Comparison of ENCODE assay signal across 10 cellular contexts in genomic region chr11:35106595-35106994, GRCh38. TPM values are rescaled to one million over a fixed set of nuclear protein-coding genes. Genes with fewer than 3 reads are reported as not detected.
A peak's percentile ranks its signal among the peaks of the same experiment; 100 is the strongest.
DNase-seq lines count a peak whose midpoint lies in the region; ATAC-seq and TF ChIP-seq lines count a peak whose summit lies in the region.
"Had no signal": no experiment of that assay in that cellular context is flagged by ENCODE, and none has a peak within 500 bp of the region (broad histone marks: within the 10 kb centered on the region; RNA-seq: fewer than 3 reads in every experiment).

No MANE protein-coding gene starts in this region.

- H3K9me3 Mint-ChIP-seq in activated naive CD4-positive, alpha-beta T cell treated with anti-CD3 and anti-CD28 coated beads for 36 hours = peaks cover 4% of the 10 kb centered on the region

- H3K27me3 Mint-ChIP-seq in activated naive CD4-positive, alpha-beta T cell treated with anti-CD3 and anti-CD28 coated beads for 36 hours (ENCODE audit: low read depth) = no peaks in the 10 kb centered on the region

- peaks cover 5% of the 10 kb centered on the region for H3K36me3 Mint-ChIP-seq in activated naive CD4-positive, alpha-beta T cell treated with anti-CD3 and anti-CD28 coated beads for 36 hours (ENCODE audit: low read depth)

- intact Hi-C loops in activated naive CD4-positive, alpha-beta T cell treated with anti-CD3 and anti-CD28 coated beads for 36 hours (cut with micrococcal nuclease) = no loop called here
- intact Hi-C loops in Right ventricle myocardium inferior (cut with DNase I) = no loop called here

- CTCF ChIA-PET in activated naive CD4-positive, alpha-beta T cell treated with anti-CD3 and anti-CD28 coated beads for 36 hours (lab: Charles Lee) = interaction anchor here (0.6 to 1.2 kb wide), 2 partner anchors 23 to 70 kb away, joined by 3 read pairs; no protein-coding TSS in a partner anchor

- peaks cover 50% of the 10 kb centered on the region for H3K4me1 Mint-ChIP-seq in activated naive CD4-positive, alpha-beta T cell treated with anti-CD3 and anti-CD28 coated beads for 36 hours (ENCODE audit: low read depth)

- H3K27ac Mint-ChIP-seq in activated naive CD4-positive, alpha-beta T cell treated with anti-CD3 and anti-CD28 coated beads for 36 hours = no peak overlapping the region

- ATAC-seq in HG02678 (IDR thresholded peaks at IDR 0.05; ENCODE audit: unreplicated experiment) = peak; percentile 75
- ATAC-seq in Right ventricle myocardium inferior = no peak
- no peak for ATAC-seq in SK-N-SH treated with all-trans-retinoic acid at 6 μM for 48 hours

- DNase-seq in activated naive CD4-positive, alpha-beta T cell treated with anti-CD3 and anti-CD28 coated beads for 36 hours = no peak
- no peak for DNase-seq in activated naive CD4-positive, alpha-beta T cell treated with Interleukin-2 at 50 U/mL for 16 hours
- DNase-seq in MV-4-11 (lab: John Stamatoyannopoulos, UW) (peak; percentile 92), pons (ENCODE audit: low spot score) (peak; percentile 60), Right ventricle myocardium inferior (ENCODE audit: missing footprints) (no peak), NCI-H1694 treated with DMSO at 0.1 percent for 48 hours (lab: John Stamatoyannopoulos, UW) (no peak)
- DNase-seq: activated gamma-delta T cell, left cardiac atrium had no signal

- peak overlapping the region; percentile 5 for H3K4me3 Mint-ChIP-seq in activated naive CD4-positive, alpha-beta T cell treated with anti-CD3 and anti-CD28 coated beads for 36 hours

TF ChIP-seq in SK-N-SH treated with all-trans-retinoic acid at 6 μM for 48 hours, 23 proteins besides CTCF, POLR2A, EP300 and RAD21:
- TF ChIP-seq, protein P1, sequence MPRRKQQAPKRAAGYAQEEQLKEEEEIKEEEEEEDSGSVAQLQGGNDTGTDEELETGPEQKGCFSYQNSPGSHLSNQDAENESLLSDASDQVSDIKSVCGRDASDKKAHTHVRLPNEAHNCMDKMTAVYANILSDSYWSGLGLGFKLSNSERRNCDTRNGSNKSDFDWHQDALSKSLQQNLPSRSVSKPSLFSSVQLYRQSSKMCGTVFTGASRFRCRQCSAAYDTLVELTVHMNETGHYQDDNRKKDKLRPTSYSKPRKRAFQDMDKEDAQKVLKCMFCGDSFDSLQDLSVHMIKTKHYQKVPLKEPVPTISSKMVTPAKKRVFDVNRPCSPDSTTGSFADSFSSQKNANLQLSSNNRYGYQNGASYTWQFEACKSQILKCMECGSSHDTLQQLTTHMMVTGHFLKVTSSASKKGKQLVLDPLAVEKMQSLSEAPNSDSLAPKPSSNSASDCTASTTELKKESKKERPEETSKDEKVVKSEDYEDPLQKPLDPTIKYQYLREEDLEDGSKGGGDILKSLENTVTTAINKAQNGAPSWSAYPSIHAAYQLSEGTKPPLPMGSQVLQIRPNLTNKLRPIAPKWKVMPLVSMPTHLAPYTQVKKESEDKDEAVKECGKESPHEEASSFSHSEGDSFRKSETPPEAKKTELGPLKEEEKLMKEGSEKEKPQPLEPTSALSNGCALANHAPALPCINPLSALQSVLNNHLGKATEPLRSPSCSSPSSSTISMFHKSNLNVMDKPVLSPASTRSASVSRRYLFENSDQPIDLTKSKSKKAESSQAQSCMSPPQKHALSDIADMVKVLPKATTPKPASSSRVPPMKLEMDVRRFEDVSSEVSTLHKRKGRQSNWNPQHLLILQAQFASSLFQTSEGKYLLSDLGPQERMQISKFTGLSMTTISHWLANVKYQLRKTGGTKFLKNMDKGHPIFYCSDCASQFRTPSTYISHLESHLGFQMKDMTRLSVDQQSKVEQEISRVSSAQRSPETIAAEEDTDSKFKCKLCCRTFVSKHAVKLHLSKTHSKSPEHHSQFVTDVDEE (CRISPR knock-in tag; IDR thresholded peaks at IDR 0.05) = no peak
- no peak for TF ChIP-seq GLIS3 (CRISPR knock-in tag; IDR thresholded peaks at IDR 0.05)
- TF ChIP-seq SNAI2 (CRISPR knock-in tag; IDR thresholded peaks at IDR 0.05) = no peak
- TF ChIP-seq OSR1 (CRISPR knock-in tag; IDR thresholded peaks at IDR 0.05) = no peak
- no peak for TF ChIP-seq TOX (CRISPR knock-in tag; IDR thresholded peaks at IDR 0.05; ENCODE audit: borderline replicate concordance)
- TF ChIP-seq, protein P2, sequence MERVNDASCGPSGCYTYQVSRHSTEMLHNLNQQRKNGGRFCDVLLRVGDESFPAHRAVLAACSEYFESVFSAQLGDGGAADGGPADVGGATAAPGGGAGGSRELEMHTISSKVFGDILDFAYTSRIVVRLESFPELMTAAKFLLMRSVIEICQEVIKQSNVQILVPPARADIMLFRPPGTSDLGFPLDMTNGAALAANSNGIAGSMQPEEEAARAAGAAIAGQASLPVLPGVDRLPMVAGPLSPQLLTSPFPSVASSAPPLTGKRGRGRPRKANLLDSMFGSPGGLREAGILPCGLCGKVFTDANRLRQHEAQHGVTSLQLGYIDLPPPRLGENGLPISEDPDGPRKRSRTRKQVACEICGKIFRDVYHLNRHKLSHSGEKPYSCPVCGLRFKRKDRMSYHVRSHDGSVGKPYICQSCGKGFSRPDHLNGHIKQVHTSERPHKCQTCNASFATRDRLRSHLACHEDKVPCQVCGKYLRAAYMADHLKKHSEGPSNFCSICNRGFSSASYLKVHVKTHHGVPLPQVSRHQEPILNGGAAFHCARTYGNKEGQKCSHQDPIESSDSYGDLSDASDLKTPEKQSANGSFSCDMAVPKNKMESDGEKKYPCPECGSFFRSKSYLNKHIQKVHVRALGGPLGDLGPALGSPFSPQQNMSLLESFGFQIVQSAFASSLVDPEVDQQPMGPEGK (CRISPR knock-in tag; IDR thresholded peaks at IDR 0.05; ENCODE audit: borderline replicate concordance) = no peak
- no peak for TF ChIP-seq PPARA (CRISPR knock-in tag; IDR thresholded peaks at IDR 0.05; ENCODE audit: borderline replicate concordance)
- TF ChIP-seq ZFP30 (CRISPR knock-in tag; IDR thresholded peaks at IDR 0.05) = no peak
- TF ChIP-seq BACH2 (CRISPR knock-in tag; IDR thresholded peaks at IDR 0.05; ENCODE audit: borderline replicate concordance) = no peak
- no peak for TF ChIP-seq ZC3H10 (CRISPR knock-in tag; IDR thresholded peaks at IDR 0.05)
- TF ChIP-seq TCF4 (CRISPR knock-in tag; IDR thresholded peaks at IDR 0.05; ENCODE audit: borderline replicate concordance) = no peak
- no peak for TF ChIP-seq CSRNP3 (CRISPR knock-in tag; IDR thresholded peaks at IDR 0.05)
- no peak for TF ChIP-seq ESRRG (CRISPR knock-in tag; IDR thresholded peaks at IDR 0.05)
- TF ChIP-seq ISL1 (CRISPR knock-in tag; IDR thresholded peaks at IDR 0.05) = no peak
- TF ChIP-seq ZNF8 (CRISPR knock-in tag; IDR thresholded peaks at IDR 0.05) = no peak
- TF ChIP-seq RARB (CRISPR knock-in tag; IDR thresholded peaks at IDR 0.05) = no peak
- TF ChIP-seq, protein P3, sequence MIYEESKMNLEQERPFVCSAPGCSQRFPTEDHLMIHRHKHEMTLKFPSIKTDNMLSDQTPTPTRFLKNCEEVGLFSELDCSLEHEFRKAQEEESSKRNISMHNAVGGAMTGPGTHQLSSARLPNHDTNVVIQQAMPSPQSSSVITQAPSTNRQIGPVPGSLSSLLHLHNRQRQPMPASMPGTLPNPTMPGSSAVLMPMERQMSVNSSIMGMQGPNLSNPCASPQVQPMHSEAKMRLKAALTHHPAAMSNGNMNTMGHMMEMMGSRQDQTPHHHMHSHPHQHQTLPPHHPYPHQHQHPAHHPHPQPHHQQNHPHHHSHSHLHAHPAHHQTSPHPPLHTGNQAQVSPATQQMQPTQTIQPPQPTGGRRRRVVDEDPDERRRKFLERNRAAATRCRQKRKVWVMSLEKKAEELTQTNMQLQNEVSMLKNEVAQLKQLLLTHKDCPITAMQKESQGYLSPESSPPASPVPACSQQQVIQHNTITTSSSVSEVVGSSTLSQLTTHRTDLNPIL (CRISPR knock-in tag; IDR thresholded peaks at IDR 0.05; ENCODE audit: low read depth) = no peak
- no peak for TF ChIP-seq ZFP3 (CRISPR knock-in tag; IDR thresholded peaks at IDR 0.05)
- TF ChIP-seq POU6F1 (CRISPR knock-in tag; IDR thresholded peaks at IDR 0.05; ENCODE audit: borderline replicate concordance, low read depth) = no peak
- TF ChIP-seq ARNTL (CRISPR knock-in tag; IDR thresholded peaks at IDR 0.05; ENCODE audit: borderline replicate concordance, low read depth) = no peak

RNA-seq across cellular contexts. Expression of gene CD44, which starts 32.4 kb away (rescaled TPM):
- 100 to 1,000 TPM; 389 to 405 TPM for total RNA-seq in activated naive CD4-positive, alpha-beta T cell treated with anti-CD3 and anti-CD28 coated beads for 36 hours
- 19.9 TPM for total RNA-seq in Right ventricle myocardium inferior

Comparison
In these comparisons a context has a peak if more than half of its experiments do, and no peak if none do; other contexts are left out.
1. DNase-seq: peak in MV-4-11 (single experiment) and pons (single experiment); none in activated naive CD4-positive, alpha-beta T cell treated with anti-CD3 and anti-CD28 coated beads for 36 hours (single experiment), activated naive CD4-positive, alpha-beta T cell treated with Interleukin-2 at 50 U/mL for 16 hours (single experiment), Right ventricle myocardium inferior (single experiment) and NCI-H1694 treated with DMSO at 0.1 percent for 48 hours (single experiment).
2. RNA of gene CD44, which starts 32.4 kb away (total RNA-seq): 389 to 405 TPM in activated naive CD4-positive, alpha-beta T cell treated with anti-CD3 and anti-CD28 coated beads for 36 hours; 19.9 TPM in Right ventricle myocardium inferior (single experiment); every median in the first group is over 10 times any median in the second.